In genomic region chr14:20855652-20856291, GRCh38 we compare ENCODE assay signal across 8 cellular contexts. TPM values are rescaled to one million over a fixed set of nuclear protein-coding genes. Genes with fewer than 3 reads are reported as not detected.
DNase-seq lines count a peak whose midpoint lies in the region; ATAC-seq lines count a peak whose summit lies in the region.

No MANE protein-coding gene starts in this region.

- H3K27me3 Mint-ChIP-seq in activated T-cell treated with anti-CD3 and anti-CD28 coated beads, Interleukin-2, amount 50 U/mL, for 24 hours = peaks cover 29% of the 10 kb centered on the region
- peaks cover 45% of the 10 kb centered on the region for H3K27me3 Mint-ChIP-seq in central memory CD8-positive, alpha-beta T cell

- H3K4me3 ChIP-seq in MG63 = no peak overlapping the region

- H3K27me3 ChIP-seq in MG63 = no peaks in the 10 kb centered on the region

- no peaks in the 10 kb centered on the region for H3K9me3 ChIP-seq in MG63

- no peak overlapping the region for H3K27ac Mint-ChIP-seq in activated T-cell treated with anti-CD3 and anti-CD28 coated beads, Interleukin-2, amount 50 U/mL, for 24 hours
- no peak overlapping the region for H3K27ac Mint-ChIP-seq in central memory CD8-positive, alpha-beta T cell (ENCODE audit: low read depth)
- H3K27ac Mint-ChIP-seq in stimulated activated effector memory CD8-positive, alpha-beta T cell treated with anti-CD3 and anti-CD28 coated beads, Interleukin-12 subunit alpha, Interleukin-12 subunit beta, amount 100 ng/mL, for 72 hours = no peak overlapping the region

- no peaks in the 10 kb centered on the region for H3K4me1 Mint-ChIP-seq in activated T-cell treated with anti-CD3 and anti-CD28 coated beads, Interleukin-2, amount 50 U/mL, for 24 hours (ENCODE audit: low read depth)
- peaks cover 5% of the 10 kb centered on the region for H3K4me1 Mint-ChIP-seq in central memory CD8-positive, alpha-beta T cell
- no peaks in the 10 kb centered on the region for H3K4me1 Mint-ChIP-seq in stimulated activated effector memory CD8-positive, alpha-beta T cell treated with anti-CD3 and anti-CD28 coated beads, Interleukin-12 subunit alpha, Interleukin-12 subunit beta, amount 100 ng/mL, for 72 hours

- ATAC-seq in central memory CD8-positive, alpha-beta T cell (replicated peaks; ENCODE audit: extremely low read depth, poor library complexity, severe bottlenecking) = peak; percentile 85
- peak; percentile 93 for ATAC-seq in stimulated activated effector memory CD8-positive, alpha-beta T cell treated with anti-CD3 and anti-CD28 coated beads, Interleukin-12 subunit alpha, Interleukin-12 subunit beta, amount 100 ng/mL, for 72 hours

- DNase-seq in activated T-cell treated with anti-CD3 and anti-CD28 coated beads for 1 hour (ENCODE audit: low read depth) = peak; percentile 5
- no peak for DNase-seq in activated T-cell treated with anti-CD3 and anti-CD28 coated beads, Interleukin-2, amount 50 U/mL, for 24 hours
- DNase-seq in HCEC 1CT = peak; percentile 59
- peak; percentile 23 for DNase-seq in MG63
- peak; percentile 14 for DNase-seq in T follicular helper cell (ENCODE audit: low read depth)
- peak in 1 of 2 donors; percentile 34 for DNase-seq in central memory CD8-positive, alpha-beta T cell (ENCODE audit: low spot score in 2 of 2)
- DNase-seq in kidney tubule cell (ENCODE audit: low spot score) = peak; percentile 81
- peak in 1 of 2 donors; percentile 55 for DNase-seq in stimulated activated effector memory CD8-positive, alpha-beta T cell treated with anti-CD3 and anti-CD28 coated beads, Interleukin-12 subunit alpha, Interleukin-12 subunit beta, amount 100 ng/mL, for 72 hours (ENCODE audit: low spot score in 2 of 2)

- no peaks in the 10 kb centered on the region for H3K9me3 Mint-ChIP-seq in activated T-cell treated with anti-CD3 and anti-CD28 coated beads, Interleukin-2, amount 50 U/mL, for 24 hours
- no peaks in the 10 kb centered on the region for H3K9me3 Mint-ChIP-seq in central memory CD8-positive, alpha-beta T cell
- no peaks in the 10 kb centered on the region for H3K9me3 Mint-ChIP-seq in stimulated activated effector memory CD8-positive, alpha-beta T cell treated with anti-CD3 and anti-CD28 coated beads, Interleukin-12 subunit alpha, Interleukin-12 subunit beta, amount 100 ng/mL, for 72 hours

- H3K4me3 Mint-ChIP-seq in activated T-cell treated with anti-CD3 and anti-CD28 coated beads, Interleukin-2, amount 50 U/mL, for 24 hours = no peak overlapping the region
- H3K4me3 Mint-ChIP-seq in central memory CD8-positive, alpha-beta T cell = no peak overlapping the region
- H3K4me3 Mint-ChIP-seq in stimulated activated effector memory CD8-positive, alpha-beta T cell treated with anti-CD3 and anti-CD28 coated beads, Interleukin-12 subunit alpha, Interleukin-12 subunit beta, amount 100 ng/mL, for 72 hours = no peak overlapping the region

- no peaks in the 10 kb centered on the region for H3K36me3 Mint-ChIP-seq in activated T-cell treated with anti-CD3 and anti-CD28 coated beads, Interleukin-2, amount 50 U/mL, for 24 hours (ENCODE audit: low read depth)
- peaks cover 2% of the 10 kb centered on the region for H3K36me3 Mint-ChIP-seq in central memory CD8-positive, alpha-beta T cell (ENCODE audit: insufficient read depth)
- no peaks in the 10 kb centered on the region for H3K36me3 Mint-ChIP-seq in stimulated activated effector memory CD8-positive, alpha-beta T cell treated with anti-CD3 and anti-CD28 coated beads, Interleukin-12 subunit alpha, Interleukin-12 subunit beta, amount 100 ng/mL, for 72 hours

- H3K36me3 ChIP-seq in MG63 = no peaks in the 10 kb centered on the region

RNA-seq across cellular contexts. Expression of gene RNASE3, which starts 35.4 kb away (rescaled TPM):
- not detected in 2 replicates for total RNA-seq in MG63 (2014; rRNA removed; shearing (Covaris generic); ENCODE audit: low replicate concordance)

RNA-seq across cellular contexts. Expression of gene RNASE1, which starts 53.1 kb away (rescaled TPM):
- not detected in 2 replicates for total RNA-seq in MG63 (2014; rRNA removed; shearing (Covaris generic); ENCODE audit: low replicate concordance)
